Comparison of ENCODE assay signal across 12 cellular contexts in genomic region chr5:13218518-13218917, GRCh38.
A peak's percentile ranks its signal among the peaks of the same experiment; 100 is the strongest.
DNase-seq lines count a peak whose midpoint lies in the region; ATAC-seq and TF ChIP-seq lines count a peak whose summit lies in the region.
"Had no signal": no experiment of that assay in that cellular context is flagged by ENCODE, and none has a peak within 500 bp of the region (broad histone marks: within the 10 kb centered on the region; RNA-seq: fewer than 3 reads in every experiment).

No MANE protein-coding gene starts in this region.

- H3K4me3 Mint-ChIP-seq in endodermal cell = no peak overlapping the region
- no peak overlapping the region for H3K4me3 Mint-ChIP-seq in stimulated activated effector memory CD8-positive, alpha-beta T cell treated with anti-CD3 and anti-CD28 coated beads, Interleukin-12 subunit alpha, Interleukin-12 subunit beta, amount 100 ng/mL, for 72 hours
- H3K4me3 Mint-ChIP-seq in activated T-cell treated with anti-CD3 and anti-CD28 coated beads, Interleukin-2, amount 50 U/mL, for 24 hours = no peak overlapping the region
- H3K4me3 Mint-ChIP-seq: activated B cell treated with CpG ODN at 0.5 μM for 24 hours; activated T-helper 17 cell treated with anti-CD3 and anti-CD28 coated beads, Interleukin-2, amount 50 U/mL, for 72 hours had no signal

- WGBS in endodermal cell (ENCODE audit: insufficient coverage in 1 of 2, insufficient read length in 1 of 2), 2 experiments = 90% methylated on average over 2 of the region's 2 CpGs; no CpG with 5 or more reads in 1 of the 2 experiments

- peaks cover 48% of the 10 kb centered on the region for H3K27me3 Mint-ChIP-seq in endodermal cell (ENCODE audit: insufficient read depth)
- no peaks in the 10 kb centered on the region for H3K27me3 Mint-ChIP-seq in activated T-cell treated with anti-CD3 and anti-CD28 coated beads, Interleukin-2, amount 50 U/mL, for 24 hours
- H3K27me3 Mint-ChIP-seq: activated B cell treated with CpG ODN at 0.5 μM for 24 hours; activated T-helper 17 cell treated with anti-CD3 and anti-CD28 coated beads, Interleukin-2, amount 50 U/mL, for 72 hours had no signal

- H3K27ac Mint-ChIP-seq in endodermal cell = no peak overlapping the region
- H3K27ac Mint-ChIP-seq in stimulated activated effector memory CD8-positive, alpha-beta T cell treated with anti-CD3 and anti-CD28 coated beads, Interleukin-12 subunit alpha, Interleukin-12 subunit beta, amount 100 ng/mL, for 72 hours = no peak overlapping the region
- no peak overlapping the region for H3K27ac Mint-ChIP-seq in activated T-cell treated with anti-CD3 and anti-CD28 coated beads, Interleukin-2, amount 50 U/mL, for 24 hours
- H3K27ac Mint-ChIP-seq: activated B cell treated with CpG ODN at 0.5 μM for 24 hours; activated T-helper 17 cell treated with anti-CD3 and anti-CD28 coated beads, Interleukin-2, amount 50 U/mL, for 72 hours had no signal

- H3K9me3 ChIP-seq in endodermal cell (ENCODE audit: control insufficient read depth, low read length) = no peaks in the 10 kb centered on the region

- H3K4me1 ChIP-seq in endodermal cell (ENCODE audit: control insufficient read depth, insufficient read depth, low read length) = peaks cover 10% of the 10 kb centered on the region

- H3K27me3 ChIP-seq in endodermal cell (ENCODE audit: control insufficient read depth, insufficient read depth, low read length, poor library complexity, severe bottlenecking) = peaks cover 13% of the 10 kb centered on the region

- H3K9me3 Mint-ChIP-seq in endodermal cell = no peaks in the 10 kb centered on the region
- H3K9me3 Mint-ChIP-seq in stimulated activated effector memory CD8-positive, alpha-beta T cell treated with anti-CD3 and anti-CD28 coated beads, Interleukin-12 subunit alpha, Interleukin-12 subunit beta, amount 100 ng/mL, for 72 hours = peaks cover 5% of the 10 kb centered on the region
- H3K9me3 Mint-ChIP-seq in activated T-cell treated with anti-CD3 and anti-CD28 coated beads, Interleukin-2, amount 50 U/mL, for 24 hours = peaks cover 21% of the 10 kb centered on the region
- H3K9me3 Mint-ChIP-seq: activated B cell treated with CpG ODN at 0.5 μM for 24 hours had no signal

- TF ChIP-seq POLR2A in NB4 (IDR thresholded peaks at IDR 0.05; ENCODE audit: extremely low read depth, insufficient read length) = no peak

- H3K4me3 ChIP-seq in NB4 (ENCODE audit: low read depth, low read length) (no peak overlapping the region), endodermal cell (ENCODE audit: low read length) (no peak overlapping the region)

- no peaks in the 10 kb centered on the region for H3K36me3 Mint-ChIP-seq in endodermal cell (ENCODE audit: low read depth)
- H3K36me3 Mint-ChIP-seq in stimulated activated effector memory CD8-positive, alpha-beta T cell treated with anti-CD3 and anti-CD28 coated beads, Interleukin-12 subunit alpha, Interleukin-12 subunit beta, amount 100 ng/mL, for 72 hours = no peaks in the 10 kb centered on the region
- H3K36me3 Mint-ChIP-seq in activated T-cell treated with anti-CD3 and anti-CD28 coated beads, Interleukin-2, amount 50 U/mL, for 24 hours (ENCODE audit: low read depth) = no peaks in the 10 kb centered on the region

- ATAC-seq in stimulated activated effector memory CD8-positive, alpha-beta T cell treated with anti-CD3 and anti-CD28 coated beads, Interleukin-12 subunit alpha, Interleukin-12 subunit beta, amount 100 ng/mL, for 72 hours = peak; percentile 42
- ATAC-seq: activated T-helper 17 cell treated with anti-CD3 and anti-CD28 coated beads, Interleukin-2, amount 50 U/mL, for 72 hours had no signal

- H3K36me3 ChIP-seq in endodermal cell (ENCODE audit: control insufficient read depth, insufficient read depth, low read length) = no peaks in the 10 kb centered on the region

- TF ChIP-seq CTCF in NB4 (IDR thresholded peaks at IDR 0.05; ENCODE audit: low read depth, low read length) = peak; percentile 30
- peak; percentile 75 for TF ChIP-seq CTCF in endodermal cell (conservative IDR thresholded peaks at IDR 0.05)

- peaks cover 13% of the 10 kb centered on the region for H3K4me1 Mint-ChIP-seq in endodermal cell
- no peaks in the 10 kb centered on the region for H3K4me1 Mint-ChIP-seq in stimulated activated effector memory CD8-positive, alpha-beta T cell treated with anti-CD3 and anti-CD28 coated beads, Interleukin-12 subunit alpha, Interleukin-12 subunit beta, amount 100 ng/mL, for 72 hours
- H3K4me1 Mint-ChIP-seq in activated T-cell treated with anti-CD3 and anti-CD28 coated beads, Interleukin-2, amount 50 U/mL, for 24 hours (ENCODE audit: low read depth) = no peaks in the 10 kb centered on the region
- H3K4me1 Mint-ChIP-seq: activated B cell treated with CpG ODN at 0.5 μM for 24 hours; activated T-helper 17 cell treated with anti-CD3 and anti-CD28 coated beads, Interleukin-2, amount 50 U/mL, for 72 hours had no signal

- DNase-seq in SHP77 (lab: John Stamatoyannopoulos, UW) (peak; percentile 14 to 21), SHP77 treated with DMSO at 0.1 percent for 48 hours (lab: John Stamatoyannopoulos, UW) (no peak), NB4 (ENCODE audit: low read depth) (peak; percentile 23), endodermal cell (peak; percentile 70), activated gamma-delta T cell (lab: John Stamatoyannopoulos, UW) (no peak), NK-92 (lab: John Stamatoyannopoulos, UW; ENCODE audit: unreplicated experiment) (no peak)
- DNase-seq in stimulated activated effector memory CD8-positive, alpha-beta T cell treated with anti-CD3 and anti-CD28 coated beads, Interleukin-12 subunit alpha, Interleukin-12 subunit beta, amount 100 ng/mL, for 72 hours (ENCODE audit: low spot score in 2 of 2) = no peak
- no peak for DNase-seq in activated T-cell treated with anti-CD3 and anti-CD28 coated beads, Interleukin-2, amount 50 U/mL, for 24 hours
- DNase-seq: activated B cell treated with CpG ODN at 0.5 μM for 24 hours; Karpas-422; stimulated activated naive CD4-positive, alpha-beta T cell treated with Interleukin-2 at 50 U/mL for 16 hours had no signal

- no peak overlapping the region for H3K27ac ChIP-seq in endodermal cell (ENCODE audit: low read depth, low read length)

- H3K9ac ChIP-seq in endodermal cell (ENCODE audit: extremely low read depth, low read length, poor library complexity, severe bottlenecking) = no peak overlapping the region

Comparison
In these comparisons a context has a peak if more than half of its experiments do, and no peak if none do; other contexts are left out.
1. DNase-seq: peak in SHP77 (2 of 2), NB4 (single experiment) and endodermal cell (single experiment); none in SHP77 treated with DMSO at 0.1 percent for 48 hours (single experiment), stimulated activated effector memory CD8-positive, alpha-beta T cell treated with anti-CD3 and anti-CD28 coated beads, Interleukin-12 subunit alpha, Interleukin-12 subunit beta, amount 100 ng/mL, for 72 hours (0 of 2), activated gamma-delta T cell (single experiment), NK-92 (single experiment) and activated T-cell treated with anti-CD3 and anti-CD28 coated beads, Interleukin-2, amount 50 U/mL, for 24 hours (single experiment).